Comparison of ENCODE assay signal across 1 cellular context in genomic region chr9:16445141-16445920, GRCh38.
TF ChIP-seq lines count a peak whose summit lies in the region.

No MANE protein-coding gene starts in this region.

TF ChIP-seq in IMR-90, 13 proteins besides CTCF, POLR2A, EP300 and RAD21 (continued from another document):
- TF ChIP-seq FOS (IDR thresholded peaks at IDR 0.05; ENCODE audit: low read depth, low read length), result no peak
